ENCODE assay signal across 1 cellular context in genomic region chr22:31734512-31734911, GRCh38.
TF ChIP-seq lines count a peak whose summit lies in the region.

No MANE protein-coding gene starts in this region.

TF ChIP-seq in SK-N-SH treated with all-trans-retinoic acid at 6 μM for 48 hours, 23 proteins besides CTCF, POLR2A, EP300 and RAD21 (continued from another document):
- TF ChIP-seq ZC3H10 (CRISPR knock-in tag; IDR thresholded peaks at IDR 0.05) (no peak), CSDC2 (CRISPR knock-in tag; IDR thresholded peaks at IDR 0.05) (no peak), POU6F1 (CRISPR knock-in tag; IDR thresholded peaks at IDR 0.05; ENCODE audit: borderline replicate concordance, low read depth) (no peak), ESRRG (CRISPR knock-in tag; IDR thresholded peaks at IDR 0.05) (no peak)
TF ChIP-seq in SK-N-SH treated with all-trans-retinoic acid at 6 μM for 48 hours: peak in this region for 0.
